Comparison of ENCODE assay signal across 1 cellular context in the genomic region with DNA sequence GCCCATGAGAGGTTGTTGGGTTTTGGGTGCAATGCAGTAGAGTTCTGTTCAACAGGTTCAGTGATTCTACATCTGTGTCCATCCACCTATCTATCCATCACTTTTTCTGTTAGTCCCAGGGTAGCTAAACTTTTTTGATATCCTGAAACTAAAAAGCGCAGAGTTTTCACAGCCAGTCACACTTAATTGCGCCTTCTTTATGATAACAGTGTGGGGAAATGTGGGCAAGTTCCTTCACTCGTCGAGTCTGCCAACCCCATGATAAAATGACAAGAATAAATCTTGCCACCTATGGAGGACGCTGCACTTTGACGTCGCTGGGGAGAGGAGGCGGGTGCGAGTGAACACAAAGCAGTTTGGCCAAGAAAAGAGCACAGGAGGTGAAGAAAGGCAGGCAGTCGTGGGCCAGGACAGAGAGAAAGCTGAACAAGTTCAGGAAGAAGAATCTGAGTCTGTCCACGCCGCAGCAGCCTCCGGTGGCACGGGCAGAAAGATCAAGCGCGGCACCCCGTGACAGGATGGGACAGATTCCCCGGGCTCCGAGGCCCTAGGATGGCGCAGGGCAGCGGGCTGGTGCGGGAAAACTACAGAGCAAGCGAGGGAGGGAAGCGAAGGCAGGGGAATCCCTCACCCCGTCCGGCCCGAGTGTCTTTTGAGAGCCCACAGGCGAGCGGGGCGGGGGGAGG.
TF ChIP-seq lines count a peak whose summit lies in the region.

No MANE protein-coding gene starts in this region.

TF ChIP-seq in SK-N-SH, 30 proteins besides CTCF, POLR2A, EP300 and RAD21 (continued from another document):
- TF ChIP-seq, protein P1, sequence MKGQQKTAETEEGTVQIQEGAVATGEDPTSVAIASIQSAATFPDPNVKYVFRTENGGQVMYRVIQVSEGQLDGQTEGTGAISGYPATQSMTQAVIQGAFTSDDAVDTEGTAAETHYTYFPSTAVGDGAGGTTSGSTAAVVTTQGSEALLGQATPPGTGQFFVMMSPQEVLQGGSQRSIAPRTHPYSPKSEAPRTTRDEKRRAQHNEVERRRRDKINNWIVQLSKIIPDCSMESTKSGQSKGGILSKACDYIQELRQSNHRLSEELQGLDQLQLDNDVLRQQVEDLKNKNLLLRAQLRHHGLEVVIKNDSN (IDR thresholded peaks at IDR 0.05; ENCODE audit: borderline replicate concordance, low read depth), result no peak
TF ChIP-seq in SK-N-SH: peak in this region for 0.
